ENCODE assay signal across 17 cellular contexts in the genomic region with DNA sequence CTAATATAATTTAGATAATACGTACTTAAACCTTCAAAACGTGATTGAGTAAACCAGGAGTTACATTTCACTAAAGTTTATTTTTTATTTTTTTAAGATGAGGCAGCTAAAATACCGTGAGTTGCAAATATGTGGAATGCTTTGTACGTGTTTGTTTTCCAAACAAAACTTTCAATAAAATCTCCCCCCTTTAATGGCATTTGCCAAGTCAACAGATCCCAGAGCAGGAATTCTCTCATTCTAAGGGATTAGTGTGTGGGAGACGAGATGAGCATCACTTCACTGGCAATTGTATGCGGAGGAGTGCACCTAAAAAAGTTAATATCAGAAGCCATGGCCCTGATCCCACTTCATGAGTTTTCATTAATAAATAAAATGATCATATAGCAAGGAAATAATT. TPM values are rescaled to one million over a fixed set of nuclear protein-coding genes. Genes with fewer than 3 reads are reported as not detected.
DNase-seq lines count a peak whose midpoint lies in the region; ATAC-seq, FAIRE-seq and TF ChIP-seq lines count a peak whose summit lies in the region.
"Had no signal": no experiment of that assay in that cellular context is flagged by ENCODE, and none has a peak within 500 bp of the region (broad histone marks: within the 10 kb centered on the region; RNA-seq: fewer than 3 reads in every experiment).

No MANE protein-coding gene starts in this region.

- in situ Hi-C loops in Caki2 (cut with HindIII; ENCODE audit: low pct_unique_long_range_greater_than_20kb, low sequenced_read_pairs) = no loop called here

- H3K4me3 ChIP-seq in HUES6 (ENCODE audit: low read depth, low read length) = no peak overlapping the region

- ATAC-seq in GM18909 (IDR thresholded peaks at IDR 0.05; ENCODE audit: poor library complexity, unreplicated experiment) = no peak
- ATAC-seq: PC-3 had no signal

- H3K4me1 ChIP-seq in HUES6 (ENCODE audit: control insufficient read depth, insufficient read depth, low read length) = peaks cover 20% of the 10 kb centered on the region

- DNase-seq in Caki2 (ENCODE audit: low read depth) (peak; percentile 23), putamen (ENCODE audit: low spot score) (no peak), SKM-1 treated with dmso at 0.1 percent for 144 hours (lab: John Stamatoyannopoulos, UW; ENCODE audit: unreplicated experiment) (no peak), NCI-H510A (lab: John Stamatoyannopoulos, UW) (no peak)
- DNase-seq: CD4-positive, alpha-beta T cell; DND-41; NCI-H1417; NCI-H2029; NCI-H524 treated with DMSO at 0.1 percent for 48 hours; SK-N-SH had no signal

- no peaks in the 10 kb centered on the region for H3K27me3 ChIP-seq in HUES6 (ENCODE audit: control insufficient read depth, insufficient read depth, low read length)

- H3K4me3 Mint-ChIP-seq in nephron = peak overlapping the region in 2 of 3 experiments; percentile 2 to 17
- H3K4me3 Mint-ChIP-seq: B cell; CD4-positive, alpha-beta T cell had no signal

- FAIRE-seq in endometrium (lab: Jason Lieb, UNC) = peak; percentile 97
- FAIRE-seq: D721Med had no signal

- H3K27ac Mint-ChIP-seq in nephron = peak overlapping the region; percentile 80 to 97 (median 83)
- H3K27ac Mint-ChIP-seq: B cell; CD4-positive, alpha-beta T cell had no signal

- H3K4me1 Mint-ChIP-seq in nephron = peaks cover 7% of the 10 kb centered on the region
- H3K4me1 Mint-ChIP-seq: B cell had no signal

- H3K9ac ChIP-seq in HUES6 (ENCODE audit: low read length) = no peak overlapping the region
- H3K9ac ChIP-seq: SK-N-SH had no signal

- H3K9me3 Mint-ChIP-seq in nephron = no peaks in the 10 kb centered on the region
- H3K9me3 Mint-ChIP-seq: CD4-positive, alpha-beta T cell had no signal

- H3K36me3 ChIP-seq in HUES6 (ENCODE audit: control insufficient read depth, insufficient read depth, low read length) = no peaks in the 10 kb centered on the region

- H3K36me3 Mint-ChIP-seq in nephron (ENCODE audit: low read depth) = peaks cover 3% of the 10 kb centered on the region

- TF ChIP-seq CTCF in nephron (IDR thresholded peaks at IDR 0.05; ENCODE audit: unreplicated experiment in 3 of 3) = no peak

- peak overlapping the region; percentile 19; the same call in 1 of the 2 replicates for H3K27ac ChIP-seq in HUES6 (ENCODE audit: low read depth, low read length)

- no peaks in the 10 kb centered on the region for H3K9me3 ChIP-seq in HUES6 (ENCODE audit: control insufficient read depth, insufficient read depth, low read depth, low read length)
- H3K9me3 ChIP-seq: SK-N-SH had no signal

- no peaks in the 10 kb centered on the region for H3K27me3 Mint-ChIP-seq in nephron (ENCODE audit: low read depth)
- H3K27me3 Mint-ChIP-seq: B cell; CD4-positive, alpha-beta T cell had no signal

RNA-seq across cellular contexts. Expression of gene MAGI2, which starts 53.7 kb away (rescaled TPM):
- total RNA-seq in Caki2 (2014; rRNA removed; shearing (Covaris generic); ENCODE audit: low replicate concordance) = 0.84 and 1.5 TPM in 2 replicates
- total RNA-seq: CD4-positive, alpha-beta T cell; PC-3 had no signal
